In genomic region chrX:38641197-38641596, GRCh38 we compare ENCODE assay signal across 8 cellular contexts.
"Had no signal": no experiment of that assay in that cellular context is flagged by ENCODE, and none has a peak within 500 bp of the region (broad histone marks: within the 10 kb centered on the region; RNA-seq: fewer than 3 reads in every experiment).

No MANE protein-coding gene starts in this region.

- H3K4me3 ChIP-seq: GM23338 had no signal

- H3K27ac Mint-ChIP-seq: GM23338, H9, IgD-negative memory B cell had no signal

- H3K4me3 Mint-ChIP-seq: GM23338, H9, IgD-negative memory B cell had no signal

- H3K9me3 Mint-ChIP-seq: GM23338, IgD-negative memory B cell had no signal

- H3K4me1 Mint-ChIP-seq: GM23338, H9, IgD-negative memory B cell had no signal

- H3K4me2 ChIP-seq: GM23338 had no signal

- ATAC-seq: GM23338 had no signal

- FAIRE-seq: H1, H54, HTR-8/SVneo had no signal

- DNase-seq: H9, HCEC 1CT, KG1 had no signal

- H2AFZ ChIP-seq: GM23338 had no signal
